In genomic region chr6:7544597-7544996, GRCh38 we compare ENCODE assay signal across 17 cellular contexts. TPM values are rescaled to one million over a fixed set of nuclear protein-coding genes. Genes with fewer than 3 reads are reported as not detected.
DNase-seq lines count a peak whose midpoint lies in the region; ATAC-seq and TF ChIP-seq lines count a peak whose summit lies in the region.
"Had no signal": no experiment of that assay in that cellular context is flagged by ENCODE, and none has a peak within 500 bp of the region (broad histone marks: within the 10 kb centered on the region; RNA-seq: fewer than 3 reads in every experiment).

No MANE protein-coding gene starts in this region.

- H3K4me3 Mint-ChIP-seq in H9, result peak overlapping the region; percentile 84 to 97
- peak overlapping the region; percentile 96 for H3K4me3 Mint-ChIP-seq in osteocyte (ENCODE audit: unreplicated experiment)
- H3K4me3 Mint-ChIP-seq in CD8-positive, alpha-beta memory T cell, result no peak overlapping the region
- H3K4me3 Mint-ChIP-seq in activated naive CD4-positive, alpha-beta T cell treated with anti-CD3 and anti-CD28 coated beads, Interleukin-2, amount 10 ng/mL, durations not matched to agents 7 days and 5 days, result no peak overlapping the region
- H3K4me3 Mint-ChIP-seq: stimulated activated naive CD8-positive, alpha-beta T cell treated with anti-CD3 and anti-CD28 coated beads, Interleukin-15, Interleukin-2, amounts not matched to agents 100 ng/mL and 50 ng/mL, for 24 hours had no signal

- peaks cover 0 to 20% (median 6%) of the 10 kb centered on the region in 3 donors for H3K36me3 ChIP-seq in esophagus squamous epithelium
- H3K36me3 ChIP-seq in CD8-positive, alpha-beta memory T cell (ENCODE audit: insufficient read depth, low read length), result no peaks in the 10 kb centered on the region
- H3K36me3 ChIP-seq: BLaER1 treated with 17β-estradiol and CSF1 and Interleukin-3, amounts not matched to agents 10 nM and 100 nM had no signal

- H3K27me3 ChIP-seq in H9 (ENCODE audit: insufficient read depth, low read length), result peaks cover 2% of the 10 kb centered on the region; the same call in 1 of the 2 replicates
- H3K27me3 ChIP-seq in esophagus squamous epithelium, result peaks cover 0 to 78% (median 0%) of the 10 kb centered on the region in 4 donors
- peaks cover 29% of the 10 kb centered on the region for H3K27me3 ChIP-seq in CD8-positive, alpha-beta memory T cell (ENCODE audit: insufficient read depth, low read length, poor library complexity, severe bottlenecking)

- peaks cover 21% of the 10 kb centered on the region for H3K27me3 Mint-ChIP-seq in H9 (ENCODE audit: low read depth)
- H3K27me3 Mint-ChIP-seq in osteocyte (ENCODE audit: unreplicated experiment), result no peaks in the 10 kb centered on the region
- peaks cover 48 to 77% of the 10 kb centered on the region in 2 donors for H3K27me3 Mint-ChIP-seq in CD8-positive, alpha-beta memory T cell
- H3K27me3 Mint-ChIP-seq in activated naive CD4-positive, alpha-beta T cell treated with anti-CD3 and anti-CD28 coated beads, Interleukin-2, amount 10 ng/mL, durations not matched to agents 7 days and 5 days, result peaks cover 91% of the 10 kb centered on the region

- no peak overlapping the region for H3K4me2 ChIP-seq in H9 (ENCODE audit: insufficient read depth, insufficient read length, low read length)
- H3K4me2 ChIP-seq: BLaER1 treated with 17β-estradiol and CSF1 and Interleukin-3, amounts not matched to agents 10 nM and 100 nM had no signal

- no peak overlapping the region for H2AK5ac ChIP-seq in H9 (ENCODE audit: insufficient read length, low read length)

- H3K4me3 ChIP-seq in esophagus squamous epithelium, result peak overlapping the region; percentile 68 to 82 (median 72)
- H3K4me3 ChIP-seq in CD8-positive, alpha-beta memory T cell (ENCODE audit: low read length), result no peak overlapping the region
- H3K4me3 ChIP-seq: BLaER1 treated with 17β-estradiol and CSF1 and Interleukin-3, amounts not matched to agents 10 nM and 100 nM; lung had no signal

- H2BK20ac ChIP-seq in H9 (ENCODE audit: low read depth, low read length, poor library complexity, severe bottlenecking), result no peak overlapping the region

- H2BK12ac ChIP-seq in H9 (ENCODE audit: insufficient read length, low read depth, low read length), result no peak overlapping the region

- no peak overlapping the region for H4K5ac ChIP-seq in H9 (ENCODE audit: insufficient read length, low read depth, low read length)

- DNase-seq in H9 (no peak), esophagus squamous epithelium (lab: John Stamatoyannopoulos, UW) (no peak), osteocyte (ENCODE audit: extremely low spot score, unreplicated experiment) (no peak), NCI-H1694 (lab: John Stamatoyannopoulos, UW) (no peak)
- DNase-seq in CD8-positive, alpha-beta memory T cell, result no peak
- DNase-seq in activated naive CD4-positive, alpha-beta T cell treated with anti-CD3 and anti-CD28 coated beads, Interleukin-2, amount 10 ng/mL, durations not matched to agents 7 days and 5 days, result no peak
- DNase-seq: amygdala, cortex of kidney, DND-41, hippocampal formation, NCI-H1105 had no signal

- POLR2A ChIA-PET in CD8-positive, alpha-beta memory T cell (lab: Charles Lee), result no interaction called here

- no peak overlapping the region for H2BK15ac ChIP-seq in H9 (ENCODE audit: low read depth, low read length)

- H3K36me3 Mint-ChIP-seq in H9 (ENCODE audit: insufficient read depth in 1 of 3, low read depth in 3 of 3) (peaks cover 0 to 8% (median 4%) of the 10 kb centered on the region in 3 experiments; a peak in 3 of 7 replicates), osteocyte (ENCODE audit: unreplicated experiment) (peaks cover 5% of the 10 kb centered on the region)
- H3K36me3 Mint-ChIP-seq in CD8-positive, alpha-beta memory T cell, result no peaks in the 10 kb centered on the region
- no peaks in the 10 kb centered on the region for H3K36me3 Mint-ChIP-seq in activated naive CD4-positive, alpha-beta T cell treated with anti-CD3 and anti-CD28 coated beads, Interleukin-2, amount 10 ng/mL, durations not matched to agents 7 days and 5 days

- H3K14ac ChIP-seq in H9 (ENCODE audit: insufficient read depth, low read length), result no peak overlapping the region

- H3K79me1 ChIP-seq in H9 (ENCODE audit: insufficient read depth, low read depth, low read length, poor library complexity, severe bottlenecking), result no peaks in the 10 kb centered on the region

- no peak overlapping the region for H4K8ac ChIP-seq in H9 (replicated peaks; ENCODE audit: insufficient read length, low read depth, low read length)

- H2AFZ ChIP-seq in H9 (ENCODE audit: low read length), result no peak overlapping the region

- H3K23ac ChIP-seq in H9 (ENCODE audit: insufficient read length, low read depth, low read length), result no peak overlapping the region

- no peak overlapping the region for H3K27ac ChIP-seq in H9 (ENCODE audit: insufficient read length, low read depth, low read length)
- peak overlapping the region; percentile 76; the same call in 1 of the 2 replicates for H3K27ac ChIP-seq in VCaP
- peak overlapping the region; percentile 83 to 100 (median 97) for H3K27ac ChIP-seq in esophagus squamous epithelium
- H3K27ac ChIP-seq in CD8-positive, alpha-beta memory T cell (ENCODE audit: low read depth, low read length), result no peak overlapping the region
- H3K27ac ChIP-seq: BLaER1 treated with 17β-estradiol and CSF1 and Interleukin-3, amounts not matched to agents 10 nM and 100 nM had no signal

- no peak overlapping the region for H3K18ac ChIP-seq in H9 (ENCODE audit: insufficient read length, low read depth, low read length)

- no peak overlapping the region for H2BK120ac ChIP-seq in H9 (ENCODE audit: low read depth, low read length, poor library complexity, severe bottlenecking)

- no peak overlapping the region for H4K91ac ChIP-seq in H9 (ENCODE audit: insufficient read length, low read depth, low read length)

- H3K27ac Mint-ChIP-seq in H9 (no peak overlapping the region), osteocyte (ENCODE audit: unreplicated experiment) (peak overlapping the region; percentile 95)
- no peak overlapping the region for H3K27ac Mint-ChIP-seq in CD8-positive, alpha-beta memory T cell
- no peak overlapping the region for H3K27ac Mint-ChIP-seq in activated naive CD4-positive, alpha-beta T cell treated with anti-CD3 and anti-CD28 coated beads, Interleukin-2, amount 10 ng/mL, durations not matched to agents 7 days and 5 days
- H3K27ac Mint-ChIP-seq: activated T-helper 2 cell treated with anti-CD3 and anti-CD28 coated beads, Interferon-gamma antibody, Interleukin-2, Interleukin-4, amounts not matched to agents 10 μg/mL and 5 μg/mL and 100 μg/mL, durations not matched to agents 14 hours and 24 hours and 36 hours; stimulated activated naive CD8-positive, alpha-beta T cell treated with anti-CD3 and anti-CD28 coated beads, Interleukin-15, Interleukin-2, amounts not matched to agents 100 ng/mL and 50 ng/mL, for 24 hours had no signal

- no peak for TF ChIP-seq POLR2A in esophagus squamous epithelium (IDR thresholded peaks at IDR 0.05)

- CTCF ChIA-PET in CD8-positive, alpha-beta memory T cell (lab: Charles Lee), result no interaction called here
- CTCF ChIA-PET in activated naive CD4-positive, alpha-beta T cell treated with anti-CD3 and anti-CD28 coated beads, Interleukin-2, amount 10 ng/mL, durations not matched to agents 7 days and 5 days (lab: Charles Lee), result no interaction called here

- H3K4me1 ChIP-seq in H9 (ENCODE audit: insufficient read depth, low read length) (peaks cover 3% of the 10 kb centered on the region; the same call in 1 of the 2 replicates), esophagus squamous epithelium (peaks cover 8 to 57% (median 8%) of the 10 kb centered on the region in 3 donors)
- no peaks in the 10 kb centered on the region for H3K4me1 ChIP-seq in CD8-positive, alpha-beta memory T cell (ENCODE audit: insufficient read depth, low read length)

- H3K4me1 Mint-ChIP-seq in H9 (peaks cover 55 to 60% of the 10 kb centered on the region in 2 experiments), osteocyte (ENCODE audit: unreplicated experiment) (peaks cover 64% of the 10 kb centered on the region)
- peaks cover 8 to 22% (median 14%) of the 10 kb centered on the region in 3 donors for H3K4me1 Mint-ChIP-seq in CD8-positive, alpha-beta memory T cell
- peaks cover 16% of the 10 kb centered on the region for H3K4me1 Mint-ChIP-seq in activated naive CD4-positive, alpha-beta T cell treated with anti-CD3 and anti-CD28 coated beads, Interleukin-2, amount 10 ng/mL, durations not matched to agents 7 days and 5 days

- ATAC-seq in esophagus mucosa, result no peak

- no peak overlapping the region for H3K4ac ChIP-seq in H9 (ENCODE audit: low read depth, low read length)

- no CpG with 5 or more reads among the region's 3 CpGs for WGBS in H9 (ENCODE audit: extremely low coverage, insufficient read length, low lambda C conversion rate)
- WGBS in esophagus squamous epithelium, 2 donors, result 34 to 60% methylated on average over 3 of the region's 3 CpGs

- no peak for TF ChIP-seq CTCF in H9 (conservative IDR thresholded peaks at IDR 0.05)
- no peak for TF ChIP-seq CTCF in VCaP (conservative IDR thresholded peaks at IDR 0.05)
- TF ChIP-seq CTCF in esophagus squamous epithelium (IDR thresholded peaks at IDR 0.05), result no peak
- TF ChIP-seq CTCF in osteocyte (IDR thresholded peaks at IDR 0.05), result no peak

- H3K9me3 ChIP-seq in H9 (ENCODE audit: control insufficient read depth, low read depth, low read length) (no peaks in the 10 kb centered on the region), esophagus squamous epithelium (no peaks in the 10 kb centered on the region)
- H3K9me3 ChIP-seq in CD8-positive, alpha-beta memory T cell (ENCODE audit: low read length), result no peaks in the 10 kb centered on the region
- H3K9me3 ChIP-seq: BLaER1 treated with 17β-estradiol and CSF1 and Interleukin-3, amounts not matched to agents 10 nM and 100 nM had no signal

- H3K56ac ChIP-seq in H9 (ENCODE audit: insufficient read length, low read depth, low read length), result no peak overlapping the region

- peaks cover 8% of the 10 kb centered on the region for H3K23me2 ChIP-seq in H9 (ENCODE audit: insufficient read length, low read depth, low read length, poor library complexity, severe bottlenecking)

- H3K79me2 ChIP-seq in H9 (ENCODE audit: insufficient read depth, low read length), result no peaks in the 10 kb centered on the region

- H3K9me3 Mint-ChIP-seq in H9, result no peaks in the 10 kb centered on the region
- no peaks in the 10 kb centered on the region for H3K9me3 Mint-ChIP-seq in osteocyte (ENCODE audit: unreplicated experiment)
- no peaks in the 10 kb centered on the region for H3K9me3 Mint-ChIP-seq in CD8-positive, alpha-beta memory T cell
- no peaks in the 10 kb centered on the region for H3K9me3 Mint-ChIP-seq in activated naive CD4-positive, alpha-beta T cell treated with anti-CD3 and anti-CD28 coated beads, Interleukin-2, amount 10 ng/mL, durations not matched to agents 7 days and 5 days
- H3K9me3 Mint-ChIP-seq: activated T-helper 2 cell treated with anti-CD3 and anti-CD28 coated beads, Interferon-gamma antibody, Interleukin-2, Interleukin-4, amounts not matched to agents 10 μg/mL and 5 μg/mL and 100 μg/mL, durations not matched to agents 14 hours and 24 hours and 36 hours; stimulated activated naive CD8-positive, alpha-beta T cell treated with anti-CD3 and anti-CD28 coated beads, Interleukin-15, Interleukin-2, amounts not matched to agents 100 ng/mL and 50 ng/mL, for 24 hours had no signal

- intact Hi-C loops in esophagus squamous epithelium (cut with DNase I), result no loop called here

- no peaks in the 10 kb centered on the region for H4K20me1 ChIP-seq in H9 (ENCODE audit: control insufficient read depth, insufficient read depth, insufficient read length)

- H3T11ph ChIP-seq in H9 (ENCODE audit: low read length), result no peak overlapping the region

- H2BK5ac ChIP-seq in H9 (ENCODE audit: insufficient read length, low read length), result no peak overlapping the region

- no peak overlapping the region for H3K9ac ChIP-seq in H9 (ENCODE audit: extremely low read depth, insufficient read length, low read length)
- H3K9ac ChIP-seq: BLaER1 treated with 17β-estradiol and CSF1 and Interleukin-3, amounts not matched to agents 10 nM and 100 nM had no signal

RNA-seq across cellular contexts. Expression of gene DSP, which starts 3.1 kb away (rescaled TPM):
- total RNA-seq in H9 (2021), result 47.9 and 48.9 TPM in 2 replicates
- total RNA-seq in esophagus squamous epithelium, result 1,000 to 10,000 TPM in 3 of 4 donors, 100 to 1,000 TPM in 1; 712 to 1,491 (median 1,163) TPM
- 124 and 135 TPM in 2 replicates for total RNA-seq in osteocyte
- 1,306 TPM for total RNA-seq in esophagus mucosa
- total RNA-seq in CD8-positive, alpha-beta memory T cell, result under 1 TPM in 1 of 2 experiments, not detected in 1; 0.04 TPM
- 0.08 TPM for polyA plus RNA-seq in CD8-positive, alpha-beta memory T cell

RNA-seq across cellular contexts. Expression of gene SNRNP48, which starts 45.4 kb away (rescaled TPM):
- total RNA-seq in H9 (2021) (16.1 and 16.9 TPM in 2 replicates), esophagus squamous epithelium (10 to 100 TPM in 1 of 4 donors, 1 to 10 TPM in 3; 5.3 to 11.6 (median 8.7) TPM), osteocyte (12.1 and 14.3 TPM in 2 replicates), esophagus mucosa (6.4 TPM)
- 10 to 100 TPM; 14.6 to 15.0 TPM for total RNA-seq in CD8-positive, alpha-beta memory T cell
- 11.2 TPM for polyA plus RNA-seq in CD8-positive, alpha-beta memory T cell

Comparison
In these comparisons a context has a peak if more than half of its experiments do, and no peak if none do; other contexts are left out.
1. H3K27ac ChIP-seq: peak in VCaP (single experiment) and esophagus squamous epithelium (4 of 4); none in H9 (single experiment) and CD8-positive, alpha-beta memory T cell (single experiment).
2. H3K4me3 Mint-ChIP-seq: peak in H9 (2 of 2) and osteocyte (single experiment); none in CD8-positive, alpha-beta memory T cell (0 of 7) and activated naive CD4-positive, alpha-beta T cell treated with anti-CD3 and anti-CD28 coated beads, Interleukin-2, amount 10 ng/mL, durations not matched to agents 7 days and 5 days (single experiment).
3. RNA of gene DSP, which starts 3.1 kb away (total RNA-seq): 1,306 TPM in esophagus mucosa (single experiment), 712 to 1,491 TPM in esophagus squamous epithelium, 124 to 135 TPM in osteocyte and 47.9 to 48.9 TPM in H9; 0.04 TPM in CD8-positive, alpha-beta memory T cell; every median in the first group is over 10 times any median in the second.